ENCODE assay signal across 18 cellular contexts in the genomic region with DNA sequence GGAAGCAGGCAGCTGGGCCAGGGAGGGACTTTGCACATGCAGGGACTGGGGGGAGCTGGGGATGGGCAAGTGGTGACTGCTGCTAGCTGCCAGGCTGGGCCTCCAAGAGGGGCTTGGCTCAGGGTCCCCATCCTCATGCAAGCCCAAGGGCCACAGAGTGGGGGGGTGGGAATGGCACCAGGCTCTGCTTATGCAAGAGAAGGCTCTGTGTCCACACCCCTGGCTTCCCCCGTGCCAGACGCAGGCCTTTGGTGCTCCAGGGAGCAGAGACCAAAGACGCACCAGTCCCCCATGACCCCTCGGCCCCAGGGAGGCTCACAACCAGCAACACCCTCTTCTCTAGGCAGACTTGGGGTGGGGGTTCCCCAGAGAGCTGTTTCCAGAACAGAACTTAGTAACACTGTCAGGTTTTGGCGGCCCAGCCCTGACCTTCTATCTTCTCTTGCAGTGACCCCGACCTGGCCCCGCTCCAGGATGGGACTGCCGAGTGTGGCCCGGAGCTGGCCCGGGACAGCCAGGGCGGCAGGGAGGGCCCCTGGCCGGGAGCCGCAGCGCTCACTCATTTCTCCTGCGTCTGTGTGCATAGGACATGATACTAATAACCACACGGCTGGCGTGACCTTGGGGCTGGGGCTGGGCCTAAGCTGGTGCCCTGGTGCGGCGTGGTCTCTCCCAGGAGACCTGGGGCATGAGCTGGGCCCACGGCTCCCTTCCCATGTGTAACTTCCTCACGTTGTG. TPM values are rescaled to one million over a fixed set of nuclear protein-coding genes. Genes with fewer than 3 reads are reported as not detected.
A peak's percentile ranks its signal among the peaks of the same experiment; 100 is the strongest.
DNase-seq lines count a peak whose midpoint lies in the region; ATAC-seq and TF ChIP-seq lines count a peak whose summit lies in the region.
"Had no signal": no experiment of that assay in that cellular context is flagged by ENCODE, and none has a peak within 500 bp of the region (broad histone marks: within the 10 kb centered on the region; RNA-seq: fewer than 3 reads in every experiment).

No MANE protein-coding gene starts in this region.

- no peaks in the 10 kb centered on the region for H3K9me3 ChIP-seq in HEK293 (ENCODE audit: control insufficient read depth, insufficient read depth, low read depth, low read length)
- H3K9me3 ChIP-seq: esophagus muscularis mucosa, pancreas had no signal

- CTCF ChIA-PET in HEK293 (lab: Yijun Ruan, JAX) = no interaction called here

- DNase-seq in islet precursor cell (peak; percentile 55), occipital lobe (lab: John Stamatoyannopoulos, UW) (no peak), SHP77 treated with DMSO at 0.1 percent for 48 hours (lab: John Stamatoyannopoulos, UW) (no peak), NCI-H226 (no peak)
- no peak for DNase-seq in stimulated activated effector memory CD8-positive, alpha-beta T cell treated with anti-CD3 and anti-CD28 coated beads, Interleukin-12 subunit alpha, Interleukin-12 subunit beta, amount 100 ng/mL, for 72 hours (ENCODE audit: low spot score in 2 of 2)
- DNase-seq: activated naive CD8-positive, alpha-beta T cell treated with anti-CD3 and anti-CD28 coated beads, Interleukin-2, amount 50 U/mL, for 24 hours; HCEC 1CT; NCI-H2081; NCI-H510A treated with DMSO at 0.1 percent for 48 hours; stimulated activated naive CD8-positive, alpha-beta T cell treated with anti-CD3 and anti-CD28 coated beads, Interleukin-15, amount 100 ng/mL, for 72 hours had no signal

- no peak for TF ChIP-seq CTCF in HEK293 (tag by site-specific recombination; IDR thresholded peaks at IDR 0.05)

- H3K27ac ChIP-seq in HEK293 (ENCODE audit: extremely low read depth, low read depth, low read length) (no peak overlapping the region), angular gyrus (ENCODE audit: low read depth, low read length) (peak overlapping the region; percentile 86)
- H3K27ac ChIP-seq: HL-60, KMS-11, pancreas had no signal

- POLR2A ChIA-PET in HEK293 (lab: Yijun Ruan, JAX) = interaction anchor here (6.4 kb wide), 1 partner anchor 14 kb away, joined by 31 read pairs; the partner anchor contains the start of genes XRCC3 and ZFYVE21

- H3K36me3 ChIP-seq in HEK293 (ENCODE audit: control insufficient read depth in 2 of 2, insufficient read depth in 1 of 2, low read length in 2 of 2) = peaks cover 0 to 85% of the 10 kb centered on the region in 2 experiments; a peak in 2 of 3 replicates

- H3K36me3 Mint-ChIP-seq in stimulated activated effector memory CD8-positive, alpha-beta T cell treated with anti-CD3 and anti-CD28 coated beads, Interleukin-12 subunit alpha, Interleukin-12 subunit beta, amount 100 ng/mL, for 72 hours = peaks cover 86% of the 10 kb centered on the region

- ATAC-seq in stimulated activated effector memory CD8-positive, alpha-beta T cell treated with anti-CD3 and anti-CD28 coated beads, Interleukin-12 subunit alpha, Interleukin-12 subunit beta, amount 100 ng/mL, for 72 hours = peak; percentile 1
- ATAC-seq in GM21619 (IDR thresholded peaks at IDR 0.05; ENCODE audit: unreplicated experiment) = no peak
- ATAC-seq: activated naive CD8-positive, alpha-beta T cell treated with anti-CD3 and anti-CD28 coated beads, Interleukin-2, amount 50 U/mL, for 24 hours; pancreas; stimulated activated naive CD8-positive, alpha-beta T cell treated with anti-CD3 and anti-CD28 coated beads, Interleukin-15, amount 100 ng/mL, for 72 hours had no signal

- H3K4me3 ChIP-seq in HEK293 (ENCODE audit: low read depth, low read length) = no peak overlapping the region
- H3K4me3 ChIP-seq: esophagus muscularis mucosa, lung, pancreas had no signal

- H3K4me1 Mint-ChIP-seq in stimulated activated effector memory CD8-positive, alpha-beta T cell treated with anti-CD3 and anti-CD28 coated beads, Interleukin-12 subunit alpha, Interleukin-12 subunit beta, amount 100 ng/mL, for 72 hours = peaks cover 6% of the 10 kb centered on the region

- H3K9me3 Mint-ChIP-seq in stimulated activated effector memory CD8-positive, alpha-beta T cell treated with anti-CD3 and anti-CD28 coated beads, Interleukin-12 subunit alpha, Interleukin-12 subunit beta, amount 100 ng/mL, for 72 hours = no peaks in the 10 kb centered on the region
- H3K9me3 Mint-ChIP-seq: activated naive CD8-positive, alpha-beta T cell treated with anti-CD3 and anti-CD28 coated beads, Interleukin-2, amount 50 U/mL, for 24 hours; stimulated activated naive CD8-positive, alpha-beta T cell treated with anti-CD3 and anti-CD28 coated beads, Interleukin-15, amount 100 ng/mL, for 72 hours had no signal

- H3K4me3 Mint-ChIP-seq in stimulated activated effector memory CD8-positive, alpha-beta T cell treated with anti-CD3 and anti-CD28 coated beads, Interleukin-12 subunit alpha, Interleukin-12 subunit beta, amount 100 ng/mL, for 72 hours = no peak overlapping the region
- H3K4me3 Mint-ChIP-seq: activated naive CD8-positive, alpha-beta T cell treated with anti-CD3 and anti-CD28 coated beads, Interleukin-2, amount 50 U/mL, for 24 hours; stimulated activated naive CD8-positive, alpha-beta T cell treated with anti-CD3 and anti-CD28 coated beads, Interleukin-15, amount 100 ng/mL, for 72 hours had no signal

- peaks cover 11% of the 10 kb centered on the region for H3K4me1 ChIP-seq in HEK293 (ENCODE audit: control insufficient read depth, insufficient read depth, low read length)

- H3K27ac Mint-ChIP-seq in stimulated activated effector memory CD8-positive, alpha-beta T cell treated with anti-CD3 and anti-CD28 coated beads, Interleukin-12 subunit alpha, Interleukin-12 subunit beta, amount 100 ng/mL, for 72 hours = no peak overlapping the region
- H3K27ac Mint-ChIP-seq: activated naive CD8-positive, alpha-beta T cell treated with anti-CD3 and anti-CD28 coated beads, Interleukin-2, amount 50 U/mL, for 24 hours had no signal

TF ChIP-seq in HEK293, 187 proteins besides CTCF, POLR2A, EP300 and RAD21:
- TF ChIP-seq, protein P1, sequence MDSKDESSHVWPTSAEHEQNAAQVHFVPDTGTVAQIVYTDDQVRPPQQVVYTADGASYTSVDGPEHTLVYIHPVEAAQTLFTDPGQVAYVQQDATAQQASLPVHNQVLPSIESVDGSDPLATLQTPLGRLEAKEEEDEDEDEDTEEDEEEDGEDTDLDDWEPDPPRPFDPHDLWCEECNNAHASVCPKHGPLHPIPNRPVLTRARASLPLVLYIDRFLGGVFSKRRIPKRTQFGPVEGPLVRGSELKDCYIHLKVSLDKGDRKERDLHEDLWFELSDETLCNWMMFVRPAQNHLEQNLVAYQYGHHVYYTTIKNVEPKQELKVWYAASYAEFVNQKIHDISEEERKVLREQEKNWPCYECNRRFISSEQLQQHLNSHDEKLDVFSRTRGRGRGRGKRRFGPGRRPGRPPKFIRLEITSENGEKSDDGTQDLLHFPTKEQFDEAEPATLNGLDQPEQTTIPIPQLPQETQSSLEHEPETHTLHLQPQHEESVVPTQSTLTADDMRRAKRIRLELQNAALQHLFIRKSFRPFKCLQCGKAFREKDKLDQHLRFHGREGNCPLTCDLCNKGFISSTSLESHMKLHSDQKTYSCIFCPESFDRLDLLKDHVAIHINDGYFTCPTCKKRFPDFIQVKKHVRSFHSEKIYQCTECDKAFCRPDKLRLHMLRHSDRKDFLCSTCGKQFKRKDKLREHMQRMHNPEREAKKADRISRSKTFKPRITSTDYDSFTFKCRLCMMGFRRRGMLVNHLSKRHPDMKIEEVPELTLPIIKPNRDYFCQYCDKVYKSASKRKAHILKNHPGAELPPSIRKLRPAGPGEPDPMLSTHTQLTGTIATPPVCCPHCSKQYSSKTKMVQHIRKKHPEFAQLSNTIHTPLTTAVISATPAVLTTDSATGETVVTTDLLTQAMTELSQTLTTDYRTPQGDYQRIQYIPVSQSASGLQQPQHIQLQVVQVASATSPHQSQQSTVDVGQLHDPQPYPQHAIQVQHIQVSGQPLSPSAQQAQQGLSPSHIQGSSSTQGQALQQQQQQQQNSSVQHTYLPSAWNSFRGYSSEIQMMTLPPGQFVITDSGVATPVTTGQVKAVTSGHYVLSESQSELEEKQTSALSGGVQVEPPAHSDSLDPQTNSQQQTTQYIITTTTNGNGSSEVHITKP (tag by site-specific recombination; IDR thresholded peaks at IDR 0.05) = peak; percentile 85
- TF ChIP-seq ZNF48 (tag by site-specific recombination; IDR thresholded peaks at IDR 0.05) = no peak
TF ChIP-seq in HEK293: peak in this region for 1.

RNA-seq across cellular contexts. Expression of gene XRCC3, which starts 14.3 kb away (rescaled TPM):
- 7.0 TPM for total RNA-seq in occipital lobe

RNA-seq across cellular contexts. Expression of gene ZFYVE21, which starts 14.7 kb away (rescaled TPM):
- total RNA-seq in occipital lobe = 37.7 TPM
